ENCODE assay signal across 15 cellular contexts in genomic region chr22:22636181-22636777, GRCh38. TPM values are rescaled to one million over a fixed set of nuclear protein-coding genes. Genes with fewer than 3 reads are reported as not detected.
DNase-seq lines count a peak whose midpoint lies in the region; ATAC-seq and TF ChIP-seq lines count a peak whose summit lies in the region.
"Not testable (repeated sequence)": the region's sequence is repeated elsewhere in the genome, so short reads cannot be mapped to it uniquely, and the experiment has no call there.
"Had no signal": no experiment of that assay in that cellular context is flagged by ENCODE, and none has a peak within 500 bp of the region (broad histone marks: within the 10 kb centered on the region; RNA-seq: fewer than 3 reads in every experiment).

No MANE protein-coding gene starts in this region.

- H3K4me1 Mint-ChIP-seq in GM23338; activated CD8-positive, alpha-beta memory T cell treated with anti-CD3 and anti-CD28 coated beads, Interleukin-2, amount 10 ng/mL, durations not matched to agents 7 days and 5 days; chondrocyte (ENCODE audit: low read depth): not testable (repeated sequence)

- H3K27me3 Mint-ChIP-seq in GM23338 (ENCODE audit: insufficient read depth, low read depth, poor library complexity); activated CD8-positive, alpha-beta memory T cell treated with anti-CD3 and anti-CD28 coated beads, Interleukin-2, amount 10 ng/mL, durations not matched to agents 7 days and 5 days; chondrocyte (ENCODE audit: low read depth): not testable (repeated sequence)

- H3K4me2 ChIP-seq in GM23338, hepatocyte: not testable (repeated sequence)

- not testable (repeated sequence) for H3K27ac Mint-ChIP-seq in GM23338; activated CD8-positive, alpha-beta memory T cell treated with anti-CD3 and anti-CD28 coated beads, Interleukin-2, amount 10 ng/mL, durations not matched to agents 7 days and 5 days; chondrocyte (ENCODE audit: unreplicated experiment)

- H3K27me3 ChIP-seq in BE2C; GM23338 (ENCODE audit: insufficient read depth); hepatocyte: not testable (repeated sequence)

- H2AFZ ChIP-seq in GM23338, hepatocyte: not testable (repeated sequence)

- not testable (repeated sequence) for H3F3A ChIP-seq in GM23338 (replicated peaks; ENCODE audit: low read depth)

- not testable (repeated sequence) for H3K79me2 ChIP-seq in GM23338 (replicated peaks; ENCODE audit: insufficient read depth); hepatocyte

- not testable (repeated sequence) for H3K9me3 Mint-ChIP-seq in GM23338; activated CD8-positive, alpha-beta memory T cell treated with anti-CD3 and anti-CD28 coated beads, Interleukin-2, amount 10 ng/mL, durations not matched to agents 7 days and 5 days (ENCODE audit: low read depth); chondrocyte (ENCODE audit: low read depth)

- H3K4me3 ChIP-seq in BE2C (ENCODE audit: low read depth, low read length); GM23338; hepatocyte; skeletal muscle cell (ENCODE audit: low read depth, low read length): not testable (repeated sequence)

- not testable (repeated sequence) for H3K4me1 ChIP-seq in BE2C; GM23338 (ENCODE audit: insufficient read depth); hepatocyte (ENCODE audit: insufficient read depth)

- not testable (repeated sequence) for H4K20me1 ChIP-seq in GM23338 (replicated peaks; ENCODE audit: insufficient read depth); hepatocyte (ENCODE audit: insufficient read depth, poor library complexity, severe bottlenecking)

- not testable (repeated sequence) for H3K36me3 Mint-ChIP-seq in GM23338 (ENCODE audit: low read depth); activated CD8-positive, alpha-beta memory T cell treated with anti-CD3 and anti-CD28 coated beads, Interleukin-2, amount 10 ng/mL, durations not matched to agents 7 days and 5 days; chondrocyte (ENCODE audit: low read depth)

- TF ChIP-seq CTCF in BE2C (IDR thresholded peaks at IDR 0.05; ENCODE audit: low read depth, low read length) = 0 out of 2 replicates have a peak, but pooled peaks have one; percentile 6
- TF ChIP-seq CTCF in GM23338 (conservative IDR thresholded peaks at IDR 0.05; ENCODE audit: low read depth in 2 of 2) = peak in 1 of 2 experiments; percentile 44; a peak in 2 of 4 replicates
- peak; percentile 57 for TF ChIP-seq CTCF in chondrocyte (IDR thresholded peaks at IDR 0.05)
- TF ChIP-seq CTCF in hepatocyte (IDR thresholded peaks at IDR 0.05; ENCODE audit: poor library complexity) = peak; percentile 27

- not testable (repeated sequence) for H3K4me3 Mint-ChIP-seq in GM23338; activated CD8-positive, alpha-beta memory T cell treated with anti-CD3 and anti-CD28 coated beads, Interleukin-2, amount 10 ng/mL, durations not matched to agents 7 days and 5 days; chondrocyte (ENCODE audit: unreplicated experiment)

- 20% methylated on average over 7 of the region's 9 CpGs for WGBS in hepatocyte (ENCODE audit: low lambda C conversion rate, missing lambda C conversion rate)

- H3K9me3 ChIP-seq in BE2C; hepatocyte (ENCODE audit: low read depth): not testable (repeated sequence)

- CTCF ChIA-PET in activated CD8-positive, alpha-beta memory T cell treated with anti-CD3 and anti-CD28 coated beads, Interleukin-2, amount 10 ng/mL, durations not matched to agents 7 days and 5 days (lab: Charles Lee) = not testable (repeated sequence)

- H3K36me3 ChIP-seq in BE2C; GM23338 (ENCODE audit: insufficient read depth); hepatocyte (replicated peaks; ENCODE audit: insufficient read depth, low read depth): not testable (repeated sequence)

- DNase-seq in BE2C = peak; percentile 64
- peak; percentile 31 for DNase-seq in GM23338 (ENCODE audit: low spot score)
- DNase-seq in NCI-H146 (lab: John Stamatoyannopoulos, UW) = peak; percentile 11
- peak; percentile 8 to 20 for DNase-seq in SHP77 (lab: John Stamatoyannopoulos, UW)
- DNase-seq in activated CD8-positive, alpha-beta memory T cell treated with anti-CD3 and anti-CD28 coated beads, Interleukin-2, amount 10 ng/mL, durations not matched to agents 7 days and 5 days = peak; percentile 45
- DNase-seq in chondrocyte (ENCODE audit: low spot score); hepatocyte (ENCODE audit: low spot score): not testable (repeated sequence)
- peak; percentile 18 for DNase-seq in skeletal muscle cell (ENCODE audit: low read depth)

- ATAC-seq in GM23338; activated CD8-positive, alpha-beta memory T cell treated with anti-CD3 and anti-CD28 coated beads, Interleukin-2, amount 10 ng/mL, durations not matched to agents 7 days and 5 days: not testable (repeated sequence)

- H3K27ac ChIP-seq in GM23338 (ENCODE audit: low read depth); hepatocyte: not testable (repeated sequence)

- not testable (repeated sequence) for H3K9me2 ChIP-seq in GM23338 (ENCODE audit: insufficient read depth); hepatocyte (replicated peaks; ENCODE audit: insufficient read depth)

RNA-seq across cellular contexts. Expression of gene GGTLC2, which starts 8.1 kb away (rescaled TPM):
- polyA plus RNA-seq in BE2C (2012; ENCODE audit: insufficient read depth, insufficient read length, low read depth) = not detected
- total RNA-seq in GM23338 (2014; rRNA removed; shearing (Covaris generic)) = not detected in 2 replicates
- polyA plus RNA-seq in GM23338 (2016; fragmentation: Nextera tagmentation; extraction: Ambion mirVana) (not detected in 2 replicates), hepatocyte (0.41 TPM in 1 of 2 replicates, not detected in the other)
- total RNA-seq in activated CD8-positive, alpha-beta memory T cell treated with anti-CD3 and anti-CD28 coated beads, Interleukin-2, amount 10 ng/mL, durations not matched to agents 7 days and 5 days = not detected
- total RNA-seq in chondrocyte (1.4 to 1.5 TPM in 2 of 3 replicates, not detected in the other), hepatocyte (0.37 TPM in 1 of 2 replicates, not detected in the other)
- total RNA-seq: activated CD4-positive, alpha-beta T cell treated with anti-CD3 and anti-CD28 coated beads, Interleukin-2, amount 10 ng/mL, durations not matched to agents 7 days and 5 days; activated T-helper 17 cell treated with anti-CD3 and anti-CD28 coated beads, Interleukin-2, amount 50 U/mL, for 72 hours; esophagus mucosa; HT-29; pancreas; Right ventricle myocardium superior; uterus had no signal
- polyA plus RNA-seq: pancreas had no signal
